Comparison of ENCODE assay signal across 25 cellular contexts in the genomic region with DNA sequence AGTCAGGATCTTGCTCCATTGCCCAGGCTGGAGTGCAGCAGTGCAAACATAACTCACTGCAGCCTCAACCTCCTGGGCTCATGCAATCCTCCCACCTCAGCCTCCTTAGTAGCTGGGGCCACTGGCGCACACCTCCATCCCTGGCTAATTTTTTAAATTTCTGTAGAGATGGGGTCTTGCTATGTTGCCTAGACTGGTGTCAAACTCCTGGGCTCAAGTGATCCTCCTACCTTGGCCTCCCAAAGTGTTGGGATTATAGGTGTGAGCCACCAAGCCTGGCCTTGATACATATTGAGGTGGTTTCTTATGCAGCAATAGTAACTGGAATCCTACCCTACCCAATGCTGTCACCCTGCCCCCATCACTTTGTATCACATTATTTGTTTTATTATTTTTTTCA. TPM values are rescaled to one million over a fixed set of nuclear protein-coding genes. Genes with fewer than 3 reads are reported as not detected.
"Had no signal": no experiment of that assay in that cellular context is flagged by ENCODE, and none has a peak within 500 bp of the region (broad histone marks: within the 10 kb centered on the region; RNA-seq: fewer than 3 reads in every experiment).

No MANE protein-coding gene starts in this region.

- H3K27ac ChIP-seq: left lung, lower lobe of right lung, pancreas, prostate gland, skin epidermis, suprapubic skin, thoracic aorta, tibial artery, uterus had no signal

- H3K27me3 Mint-ChIP-seq: stimulated activated naive CD8-positive, alpha-beta T cell treated with anti-CD3 and anti-CD28 coated beads, Interleukin-15, Interleukin-2, amounts not matched to agents 100 ng/mL and 50 ng/mL, for 24 hours had no signal

- H3K36me3 Mint-ChIP-seq: naive thymus-derived CD8-positive, alpha-beta T cell; stimulated activated effector memory CD8-positive, alpha-beta T cell treated with anti-CD3 and anti-CD28 coated beads, Interleukin-12 subunit alpha, Interleukin-12 subunit beta, amount 100 ng/mL, for 72 hours had no signal

- H3K4me3 ChIP-seq: left lung, lower lobe of right lung, pancreas, prostate gland, skin epidermis, suprapubic skin, thoracic aorta, tibial artery, uterus had no signal

- H3K4me3 Mint-ChIP-seq: naive thymus-derived CD8-positive, alpha-beta T cell; nephron; neural crest cell; stimulated activated effector memory CD8-positive, alpha-beta T cell treated with anti-CD3 and anti-CD28 coated beads, Interleukin-12 subunit alpha, Interleukin-12 subunit beta, amount 100 ng/mL, for 72 hours; stimulated activated naive CD8-positive, alpha-beta T cell treated with anti-CD3 and anti-CD28 coated beads, Interleukin-15, Interleukin-2, amounts not matched to agents 100 ng/mL and 50 ng/mL, for 24 hours had no signal

- H3K27me3 ChIP-seq: left lung, pancreas, uterus had no signal

- H3K4me1 Mint-ChIP-seq: naive thymus-derived CD8-positive, alpha-beta T cell; stimulated activated effector memory CD8-positive, alpha-beta T cell treated with anti-CD3 and anti-CD28 coated beads, Interleukin-12 subunit alpha, Interleukin-12 subunit beta, amount 100 ng/mL, for 72 hours had no signal

- H3K27ac Mint-ChIP-seq: naive thymus-derived CD8-positive, alpha-beta T cell; stimulated activated effector memory CD8-positive, alpha-beta T cell treated with anti-CD3 and anti-CD28 coated beads, Interleukin-12 subunit alpha, Interleukin-12 subunit beta, amount 100 ng/mL, for 72 hours; stimulated activated naive CD8-positive, alpha-beta T cell treated with anti-CD3 and anti-CD28 coated beads, Interleukin-15, Interleukin-2, amounts not matched to agents 100 ng/mL and 50 ng/mL, for 24 hours had no signal

- DNase-seq: hippocampal formation; kidney; left colon; left lung; lower lobe of right lung; mammary epithelial cell; mesenchymal stem cell; nucleus accumbens; pancreas; retina; right cardiac atrium; stimulated activated CD4-positive, alpha-beta T cell treated with anti-CD3 and anti-CD28 coated beads, Interleukin-4, amount 100 ng/mL, for 24 hours; stimulated activated naive CD4-positive, alpha-beta T cell; tibial artery; uterus had no signal

- ATAC-seq: left colon; left lung; lower lobe of right lung; naive thymus-derived CD8-positive, alpha-beta T cell; pancreas; right cardiac atrium; sciatic nerve; stimulated activated effector memory CD8-positive, alpha-beta T cell treated with anti-CD3 and anti-CD28 coated beads, Interleukin-12 subunit alpha, Interleukin-12 subunit beta, amount 100 ng/mL, for 72 hours had no signal

- H3K9me3 ChIP-seq: left lung, lower lobe of right lung, pancreas, prostate gland, suprapubic skin, thoracic aorta, tibial artery, uterus had no signal

- H3K36me3 ChIP-seq: left lung, lower lobe of right lung, pancreas, prostate gland, suprapubic skin, thoracic aorta, tibial artery, uterus had no signal

- H3K9me3 Mint-ChIP-seq: naive thymus-derived CD8-positive, alpha-beta T cell; nephron; neural crest cell; stimulated activated effector memory CD8-positive, alpha-beta T cell treated with anti-CD3 and anti-CD28 coated beads, Interleukin-12 subunit alpha, Interleukin-12 subunit beta, amount 100 ng/mL, for 72 hours; stimulated activated naive CD8-positive, alpha-beta T cell treated with anti-CD3 and anti-CD28 coated beads, Interleukin-15, Interleukin-2, amounts not matched to agents 100 ng/mL and 50 ng/mL, for 24 hours had no signal

- H3K4me1 ChIP-seq: left lung, pancreas, prostate gland, uterus had no signal

RNA-seq across cellular contexts. Expression of a gene that starts 32.4 kb away (rescaled TPM):
- total RNA-seq: mammary epithelial cell; naive thymus-derived CD8-positive, alpha-beta T cell had no signal
- polyA plus RNA-seq: mammary epithelial cell; naive thymus-derived CD8-positive, alpha-beta T cell had no signal
